ENCODE assay signal across 22 cellular contexts in genomic region chr7:44080118-44080517, GRCh38. TPM values are rescaled to one million over a fixed set of nuclear protein-coding genes. Genes with fewer than 3 reads are reported as not detected.
DNase-seq lines count a peak whose midpoint lies in the region; ATAC-seq, FAIRE-seq and TF ChIP-seq lines count a peak whose summit lies in the region.
"Had no signal": no experiment of that assay in that cellular context is flagged by ENCODE, and none has a peak within 500 bp of the region (broad histone marks: within the 10 kb centered on the region; RNA-seq: fewer than 3 reads in every experiment).

No MANE protein-coding gene starts in this region.

- peaks cover 21% of the 10 kb centered on the region for H3K36me3 Mint-ChIP-seq in nephron (ENCODE audit: low read depth)

- H3K27ac ChIP-seq in 22Rv1 (peak overlapping the region; percentile 97; the same call in 1 of the 2 replicates), DND-41 (ENCODE audit: low read length) (peak overlapping the region; percentile 69; the same call in 1 of the 2 replicates), ascending aorta (peak overlapping the region; percentile 91)
- H3K27ac ChIP-seq: HL-60, WERI-Rb-1 had no signal

- TF ChIP-seq CTCF in 22Rv1 (IDR thresholded peaks at IDR 0.05) (no peak), DND-41 (IDR thresholded peaks at IDR 0.05; ENCODE audit: borderline replicate concordance, extremely low read depth, low read length, poor library complexity, severe bottlenecking) (no peak), ascending aorta (IDR thresholded peaks at IDR 0.05) (no peak), nephron (IDR thresholded peaks at IDR 0.05; ENCODE audit: unreplicated experiment in 3 of 3) (no peak)

- no peaks in the 10 kb centered on the region for H3K27me3 Mint-ChIP-seq in nephron (ENCODE audit: low read depth)
- H3K27me3 Mint-ChIP-seq: activated CD4-positive, alpha-beta memory T cell treated with anti-CD3 and anti-CD28 coated beads for 36 hours; activated naive CD8-positive, alpha-beta T cell treated with anti-CD3 and anti-CD28 coated beads, Interleukin-2, amount 10 ng/mL, durations not matched to agents 7 days and 5 days; IgD-negative memory B cell had no signal

- peak overlapping the region; percentile 59 for H3K4me2 ChIP-seq in DND-41 (ENCODE audit: insufficient read depth, low read length)

- peaks cover 11% of the 10 kb centered on the region; the same call in 1 of the 2 replicates for H4K20me1 ChIP-seq in DND-41 (ENCODE audit: insufficient read depth, low read length)

- DNase-seq in DND-41 (no peak), ascending aorta (ENCODE audit: low spot score in 2 of 2) (no peak), NOMO-1 (lab: John Stamatoyannopoulos, UW; ENCODE audit: unreplicated experiment in 2 of 2) (no peak), KBM-7 (no peak), GM19239 (ENCODE audit: insufficient read length, low spot score) (no peak), NCI-H1092 (lab: John Stamatoyannopoulos, UW) (no peak)
- DNase-seq: activated CD4-positive, alpha-beta memory T cell treated with anti-CD3 and anti-CD28 coated beads for 36 hours; activated naive CD8-positive, alpha-beta T cell treated with anti-CD3 and anti-CD28 coated beads, Interleukin-2, amount 10 ng/mL, durations not matched to agents 7 days and 5 days; activated T-cell treated with anti-CD3 and anti-CD28 coated beads, Interleukin-2, amount 50 U/mL, for 4 hours; dermis blood vessel endothelial cell; DMS79; NCI-H1048; NCI-H510A treated with DMSO at 0.1 percent for 48 hours had no signal

- no peak for ATAC-seq in DND-41 (ENCODE audit: insufficient read depth, low read depth)
- ATAC-seq: activated T-cell treated with anti-CD3 and anti-CD28 coated beads, Interleukin-2, amount 50 U/mL, for 4 hours had no signal

- H3K27me3 ChIP-seq in DND-41 (ENCODE audit: insufficient read depth, low read length, poor library complexity) (no peaks in the 10 kb centered on the region), ascending aorta (no peaks in the 10 kb centered on the region)
- H3K27me3 ChIP-seq: breast epithelium had no signal

- H3K9me3 ChIP-seq in DND-41 (ENCODE audit: insufficient read depth, low read length, severe bottlenecking) (no peaks in the 10 kb centered on the region), ascending aorta (no peaks in the 10 kb centered on the region)
- H3K9me3 ChIP-seq: breast epithelium had no signal

- no peak for FAIRE-seq in GM19239 (lab: Jason Lieb, UNC)

- peak overlapping the region; percentile 75; the same call in 1 of the 2 replicates for H3K9ac ChIP-seq in DND-41 (ENCODE audit: low read depth, low read length)

- peak overlapping the region in 1 of 3 experiments; percentile 79 for H3K27ac Mint-ChIP-seq in nephron

- peaks cover 33% of the 10 kb centered on the region for H3K79me2 ChIP-seq in DND-41 (ENCODE audit: insufficient read depth, low read length)

- H3K4me3 Mint-ChIP-seq in nephron: peak overlapping the region; percentile 19 to 87 (median 47)

- H3K4me1 ChIP-seq in DND-41 (ENCODE audit: insufficient read depth, low read length) (peaks cover 54% of the 10 kb centered on the region), ascending aorta (peaks cover 9 to 30% of the 10 kb centered on the region in 2 donors)
- H3K4me1 ChIP-seq: breast epithelium had no signal

- in situ Hi-C loops in KBM-7 (cut with MboI; ENCODE audit: low pct_unique_long_range_greater_than_20kb, low sequenced_read_pairs): no loop called here

- H3K4me3 ChIP-seq in DND-41 (ENCODE audit: low read depth in 1 of 2, low read length in 2 of 2): peak overlapping the region in 1 of 2 experiments; percentile 64; a peak in 1 of 4 replicates
- no peak overlapping the region for H3K4me3 ChIP-seq in ascending aorta

- H2AFZ ChIP-seq in DND-41 (ENCODE audit: low read depth, low read length): no peak overlapping the region

- peaks cover 40% of the 10 kb centered on the region for H3K4me1 Mint-ChIP-seq in nephron

- H3K9me3 Mint-ChIP-seq in nephron: no peaks in the 10 kb centered on the region
- H3K9me3 Mint-ChIP-seq: activated CD4-positive, alpha-beta memory T cell treated with anti-CD3 and anti-CD28 coated beads for 36 hours; activated naive CD8-positive, alpha-beta T cell treated with anti-CD3 and anti-CD28 coated beads, Interleukin-2, amount 10 ng/mL, durations not matched to agents 7 days and 5 days; activated T-cell treated with anti-CD3 and anti-CD28 coated beads, Interleukin-2, amount 50 U/mL, for 4 hours; IgD-negative memory B cell; T-helper 1 cell treated with Interleukin-12 subunit alpha and Interleukin-12 subunit beta and Interleukin-4 antibody, amounts not matched to agents 30 μg/mL and 1 μg/mL, for 36 hours had no signal

- H3K36me3 ChIP-seq in DND-41 (ENCODE audit: insufficient read depth, low read length): peaks cover 62% of the 10 kb centered on the region
- peaks cover 37 to 55% of the 10 kb centered on the region in 2 donors for H3K36me3 ChIP-seq in ascending aorta
- H3K36me3 ChIP-seq: breast epithelium had no signal

- intact Hi-C loops in ascending aorta (cut with DNase I): no loop called here

RNA-seq across cellular contexts. Expression of gene POLM, which starts 2.2 kb away (rescaled TPM):
- total RNA-seq in ascending aorta: 58.8 TPM

RNA-seq across cellular contexts. Expression of gene PGAM2, which starts 14.8 kb away (rescaled TPM):
- not detected for total RNA-seq in ascending aorta
- total RNA-seq: kidney epithelial cell, mesenteric fat pad had no signal

RNA-seq across cellular contexts. Expression of gene AEBP1, which starts 24.0 kb away (rescaled TPM):
- 1,349 TPM for total RNA-seq in ascending aorta

RNA-seq across cellular contexts. Expression of gene DBNL, which starts 35.6 kb away (rescaled TPM):
- total RNA-seq in ascending aorta: 177 TPM

RNA-seq across cellular contexts. Expression of gene POLD2, which starts 43.2 kb away (rescaled TPM):
- 97.0 TPM for total RNA-seq in ascending aorta
